9 cellular contexts compared by ENCODE assay signal in the genomic region with DNA sequence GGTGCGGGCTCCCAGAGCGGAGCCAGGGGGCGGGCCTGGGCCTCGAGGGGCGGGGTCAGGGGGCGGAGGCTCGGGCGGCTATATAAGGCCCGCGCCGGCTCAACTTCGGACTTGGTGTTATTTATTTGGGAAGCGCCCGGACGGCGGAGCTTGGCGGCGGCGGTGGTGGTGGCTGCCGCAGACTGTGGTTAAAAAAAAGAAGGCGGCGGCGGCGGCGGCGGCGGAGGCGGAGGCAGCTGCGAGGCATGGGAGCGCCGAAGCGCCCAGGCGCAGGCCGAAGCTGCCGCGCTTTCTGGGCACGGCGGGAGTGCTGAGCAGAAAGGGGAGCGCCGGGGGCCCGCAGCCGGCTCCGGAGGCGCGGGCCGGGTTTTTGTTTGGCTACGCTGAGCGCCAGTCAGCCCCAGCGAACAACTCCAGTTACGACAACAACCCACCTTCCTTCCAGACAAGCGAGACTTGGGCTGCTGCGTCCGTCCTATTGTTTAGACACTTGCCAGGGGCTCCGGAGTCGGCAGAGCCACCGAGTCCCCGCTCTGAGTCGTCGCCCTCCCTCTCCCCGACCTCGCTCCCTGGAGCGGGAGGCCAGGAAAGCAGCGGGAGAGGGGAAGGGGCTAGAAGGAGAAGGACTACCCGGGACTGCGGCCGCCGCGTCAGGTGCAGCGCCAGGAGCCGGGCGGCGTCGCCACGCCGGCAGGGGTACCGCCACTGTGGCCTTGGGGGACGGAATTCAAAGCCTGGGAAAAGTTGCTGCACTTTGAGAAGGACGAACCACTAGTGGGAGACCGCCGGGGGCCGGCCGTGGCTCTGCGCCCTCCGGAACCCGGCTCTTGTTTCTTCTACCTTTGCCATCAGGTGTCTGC. TPM values are rescaled to one million over a fixed set of nuclear protein-coding genes. Genes with fewer than 3 reads are reported as not detected.
DNase-seq lines count a peak whose midpoint lies in the region; ATAC-seq and TF ChIP-seq lines count a peak whose summit lies in the region.
"Had no signal": no experiment of that assay in that cellular context is flagged by ENCODE, and none has a peak within 500 bp of the region (broad histone marks: within the 10 kb centered on the region; RNA-seq: fewer than 3 reads in every experiment).

A gene with protein sequence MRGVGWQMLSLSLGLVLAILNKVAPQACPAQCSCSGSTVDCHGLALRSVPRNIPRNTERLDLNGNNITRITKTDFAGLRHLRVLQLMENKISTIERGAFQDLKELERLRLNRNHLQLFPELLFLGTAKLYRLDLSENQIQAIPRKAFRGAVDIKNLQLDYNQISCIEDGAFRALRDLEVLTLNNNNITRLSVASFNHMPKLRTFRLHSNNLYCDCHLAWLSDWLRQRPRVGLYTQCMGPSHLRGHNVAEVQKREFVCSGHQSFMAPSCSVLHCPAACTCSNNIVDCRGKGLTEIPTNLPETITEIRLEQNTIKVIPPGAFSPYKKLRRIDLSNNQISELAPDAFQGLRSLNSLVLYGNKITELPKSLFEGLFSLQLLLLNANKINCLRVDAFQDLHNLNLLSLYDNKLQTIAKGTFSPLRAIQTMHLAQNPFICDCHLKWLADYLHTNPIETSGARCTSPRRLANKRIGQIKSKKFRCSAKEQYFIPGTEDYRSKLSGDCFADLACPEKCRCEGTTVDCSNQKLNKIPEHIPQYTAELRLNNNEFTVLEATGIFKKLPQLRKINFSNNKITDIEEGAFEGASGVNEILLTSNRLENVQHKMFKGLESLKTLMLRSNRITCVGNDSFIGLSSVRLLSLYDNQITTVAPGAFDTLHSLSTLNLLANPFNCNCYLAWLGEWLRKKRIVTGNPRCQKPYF (N-terminal part only) (plus strand): TSS at position 110 of the 860 bp plus-strand sequence. CDS start 1,911 bp downstream, outside the sequence.

- TF ChIP-seq CTCF in lung (IDR thresholded peaks at IDR 0.05; ENCODE audit: control extremely low read depth, extremely low read depth) (no peak), subcutaneous adipose tissue (IDR thresholded peaks at IDR 0.05; ENCODE audit: low read depth) (no peak)

- 0% methylated on average over 84 to 85 of the region's 85 CpGs for WGBS in ectodermal cell, 2 experiments
- WGBS in lung, 2 donors, result 0 to 1% methylated on average over 78 to 85 of the region's 85 CpGs

- H3K4me1 ChIP-seq in ectodermal cell (ENCODE audit: control insufficient read depth, insufficient read depth, low read length), result peaks cover 11% of the 10 kb centered on the region
- H3K4me1 ChIP-seq in lung (ENCODE audit: control insufficient read depth in 2 of 2, insufficient read depth in 2 of 2, low read length in 2 of 2), result peaks cover 0 to 12% of the 10 kb centered on the region in 2 donors

- DNase-seq in NCI-H1436 (lab: John Stamatoyannopoulos, UW) (peak; percentile 40), NCI-H1436 treated with DMSO at 0.1 percent for 48 hours (lab: John Stamatoyannopoulos, UW) (no peak), HCEC 1CT (peak; percentile 78), M059J (ENCODE audit: low read depth) (peak; percentile 75), SW480 (ENCODE audit: low spot score) (peak; percentile 40), lung (ENCODE audit: low spot score) (peak; percentile 74)

- H3K27ac ChIP-seq in ectodermal cell (ENCODE audit: insufficient read depth, low read depth, low read length, poor library complexity, severe bottlenecking) (peak within 1 kb of the TSS; percentile 30), lung (ENCODE audit: low read depth in 1 of 2, low read length in 1 of 2) (peak within 1 kb of the TSS in 1 of 2 donors; percentile 71)
- H3K27ac ChIP-seq: C4-2B had no signal

- peak within 1 kb of the TSS; percentile 67 for H3K4me3 ChIP-seq in ectodermal cell (ENCODE audit: insufficient read depth, low read depth, low read length)
- H3K4me3 ChIP-seq in lung, result peak within 1 kb of the TSS; percentile 53

- peak; percentile 82 for ATAC-seq in lung (ENCODE audit: insufficient read depth, low FRiP score)

- H3K27me3 ChIP-seq in ectodermal cell (ENCODE audit: control insufficient read depth, insufficient read depth, low read length, poor library complexity, severe bottlenecking) (peaks cover 67% of the 10 kb centered on the region), lung (ENCODE audit: control insufficient read depth, insufficient read depth) (no peaks in the 10 kb centered on the region)

- H3K36me3 ChIP-seq in ectodermal cell (ENCODE audit: control insufficient read depth, insufficient read depth, low read length) (no peaks in the 10 kb centered on the region), lung (ENCODE audit: control insufficient read depth in 2 of 2, insufficient read depth in 2 of 2, low read length in 2 of 2) (no peaks in the 10 kb centered on the region)

- H3K9me3 ChIP-seq in ectodermal cell (ENCODE audit: control insufficient read depth, low read length) (no peaks in the 10 kb centered on the region), lung (ENCODE audit: control insufficient read depth in 2 of 2, insufficient read depth in 1 of 2, low read length in 1 of 2) (no peaks in the 10 kb centered on the region)

RNA-seq across cellular contexts. Expression of the gene that starts here (rescaled TPM):
- total RNA-seq in M059J (2014; rRNA removed; shearing (Covaris generic)), result 8.1 and 13.3 TPM in 2 replicates
- polyA plus RNA-seq in ectodermal cell (2013, experiment 1 of 4), result 13.5 TPM
- polyA plus RNA-seq in ectodermal cell (2013, experiment 2 of 4), result 15.8 TPM
- polyA plus RNA-seq in ectodermal cell (2013, experiment 3 of 4), result 14.6 TPM
- polyA plus RNA-seq in ectodermal cell (2013, experiment 4 of 4), result 18.8 TPM
- total RNA-seq in lung (100 to 1,000 TPM in 1 of 2 donors, 10 to 100 TPM in 1; 56.0 to 159 TPM), subcutaneous adipose tissue (10 to 100 TPM in 3 of 4 donors, 1 to 10 TPM in 1; 8.3 to 27.6 (median 19.2) TPM)
- 1 to 10 TPM; 6.6 to 8.8 TPM for polyA plus RNA-seq in lung
